In genomic region chr10:70130878-70131559, GRCh38 we compare ENCODE assay signal across 1 cellular context.
TF ChIP-seq lines count a peak whose summit lies in the region.

No MANE protein-coding gene starts in this region.

TF ChIP-seq in HepG2, 621 proteins besides CTCF, POLR2A, EP300 and RAD21 (continued from another document and continues in another):
- 0 out of 2 replicates have a peak, but pooled peaks have one; percentile 26 for TF ChIP-seq LRRFIP1 (CRISPR knock-in tag; conservative IDR thresholded peaks at IDR 0.05)
- TF ChIP-seq NCOR1 (IDR thresholded peaks at IDR 0.05; ENCODE audit: borderline replicate concordance, low read length), result peak; percentile 46; the same call in 1 of the 2 replicates
- TF ChIP-seq ZBTB46 (CRISPR knock-in tag; IDR thresholded peaks at IDR 0.05; ENCODE audit: borderline replicate concordance), result no peak
- TF ChIP-seq HNF4G (IDR thresholded peaks at IDR 0.05; ENCODE audit: borderline replicate concordance, low read depth, low read length), result peak; percentile 67
- TF ChIP-seq HNF4G (CRISPR knock-in tag; IDR thresholded peaks at IDR 0.05; ENCODE audit: borderline replicate concordance, low read depth), result no peak
- TF ChIP-seq SSRP1 (CRISPR knock-in tag; IDR thresholded peaks at IDR 0.05), result peak; percentile 70; the same call in 1 of the 2 replicates
- TF ChIP-seq RORA (CRISPR knock-in tag; IDR thresholded peaks at IDR 0.05), result no peak
- TF ChIP-seq KLF13 (CRISPR knock-in tag; IDR thresholded peaks at IDR 0.05), result no peak
- no peak for TF ChIP-seq TAF15 (IDR thresholded peaks at IDR 0.05; ENCODE audit: low read depth, low read length, poor library complexity, severe bottlenecking)
- TF ChIP-seq SOX13 (IDR thresholded peaks at IDR 0.05), result no peak
- TF ChIP-seq SOX13 (CRISPR knock-in tag; conservative IDR thresholded peaks at IDR 0.05 in 1 of 2, IDR thresholded peaks at IDR 0.05 in 1 of 2), result peak in 1 of 2 experiments; percentile 54; a peak in 2 of 4 replicates
- no peak for TF ChIP-seq TEAD2 (CRISPR knock-in tag; IDR thresholded peaks at IDR 0.05)
- TF ChIP-seq HNRNPLL (IDR thresholded peaks at IDR 0.05; ENCODE audit: low read depth, low read length, poor library complexity, severe bottlenecking), result no peak
- no peak for TF ChIP-seq ZNF318 (CRISPR knock-in tag; IDR thresholded peaks at IDR 0.05)
- TF ChIP-seq PITX1 (CRISPR knock-in tag; IDR thresholded peaks at IDR 0.05), result 0 out of 2 replicates have a peak, but pooled peaks have one; percentile 7
- no peak for TF ChIP-seq NR2F6 (IDR thresholded peaks at IDR 0.05)
- TF ChIP-seq NR2F6 (CRISPR knock-in tag; IDR thresholded peaks at IDR 0.05), result peak; percentile 11; the same call in 1 of the 2 replicates
- peak; percentile 17; the same call in 1 of the 2 replicates for TF ChIP-seq RXRB (CRISPR knock-in tag; IDR thresholded peaks at IDR 0.05; ENCODE audit: borderline replicate concordance)
- TF ChIP-seq ZNF263 (CRISPR knock-in tag; IDR thresholded peaks at IDR 0.05), result 0 out of 2 replicates have a peak, but pooled peaks have one; percentile 32
- peak; percentile 23; the same call in 1 of the 2 replicates for TF ChIP-seq TFDP1 (CRISPR knock-in tag; IDR thresholded peaks at IDR 0.05; ENCODE audit: borderline replicate concordance)
- 0 out of 2 replicates have a peak, but pooled peaks have one; percentile 64 for TF ChIP-seq GTF3A (CRISPR knock-in tag; conservative IDR thresholded peaks at IDR 0.05)
- TF ChIP-seq SIN3B (IDR thresholded peaks at IDR 0.05; ENCODE audit: low read length), result no peak
- TF ChIP-seq CREB1 (IDR thresholded peaks at IDR 0.05), result 0 out of 2 replicates have a peak, but pooled peaks have one; percentile 9
- TF ChIP-seq CREB1 (CRISPR knock-in tag; IDR thresholded peaks at IDR 0.05), result 0 out of 2 replicates have a peak, but pooled peaks have one; percentile 24
- peak; percentile 45; the same call in 1 of the 2 replicates for TF ChIP-seq RARA (CRISPR knock-in tag; IDR thresholded peaks at IDR 0.05)
- peak; percentile 72 for TF ChIP-seq ISL2 (CRISPR knock-in tag; IDR thresholded peaks at IDR 0.05)
- TF ChIP-seq DRAP1 (CRISPR knock-in tag; IDR thresholded peaks at IDR 0.05), result 0 out of 2 replicates have a peak, but pooled peaks have one; percentile 23
- TF ChIP-seq DR1 (CRISPR knock-in tag; IDR thresholded peaks at IDR 0.05), result peak; percentile 31; the same call in 1 of the 2 replicates
- 0 out of 2 replicates have a peak, but pooled peaks have one; percentile 52 for TF ChIP-seq ZNF142 (CRISPR knock-in tag; IDR thresholded peaks at IDR 0.05)
- TF ChIP-seq CEBPB (IDR thresholded peaks at IDR 0.05; ENCODE audit: borderline replicate concordance, low read depth, low read length), result peak; percentile 93
- peak; percentile 60 for TF ChIP-seq GATAD2A (CRISPR knock-in tag; IDR thresholded peaks at IDR 0.05)
- TF ChIP-seq THRA (CRISPR knock-in tag; IDR thresholded peaks at IDR 0.05; ENCODE audit: borderline replicate concordance), result peak; percentile 30; the same call in 1 of the 2 replicates
- TF ChIP-seq BCL6 (CRISPR knock-in tag; IDR thresholded peaks at IDR 0.05), result peak; percentile 55; the same call in 1 of the 2 replicates
- 0 out of 2 replicates have a peak, but pooled peaks have one; percentile 28 for TF ChIP-seq TARDBP (CRISPR knock-in tag; IDR thresholded peaks at IDR 0.05)
- TF ChIP-seq ZNF776 (CRISPR knock-in tag; IDR thresholded peaks at IDR 0.05), result 0 out of 2 replicates have a peak, but pooled peaks have one; percentile 50
- TF ChIP-seq TGIF2 (CRISPR knock-in tag; IDR thresholded peaks at IDR 0.05), result peak; percentile 76
- TF ChIP-seq ARNT2 (CRISPR knock-in tag; IDR thresholded peaks at IDR 0.05; ENCODE audit: low read depth), result no peak
- no peak for TF ChIP-seq ZFAT (CRISPR knock-in tag; conservative IDR thresholded peaks at IDR 0.05)
- TF ChIP-seq DMAP1 (CRISPR knock-in tag; IDR thresholded peaks at IDR 0.05), result 0 out of 2 replicates have a peak, but pooled peaks have one; percentile 24
